Comparison of ENCODE assay signal across 28 cellular contexts in genomic region chr1:52337439-52337838, GRCh38.
"Had no signal": no experiment of that assay in that cellular context is flagged by ENCODE, and none has a peak within 500 bp of the region (broad histone marks: within the 10 kb centered on the region; RNA-seq: fewer than 3 reads in every experiment).

No MANE protein-coding gene starts in this region.

- H3K27ac ChIP-seq: neural progenitor cell, ovary, parathyroid adenoma, psoas muscle, right lobe of liver, sigmoid colon, stomach, thoracic aorta, thyroid gland, tibial nerve, upper lobe of left lung, uterus had no signal

- H3K4me1 Mint-ChIP-seq: natural killer cell; nephron; neural progenitor cell; stimulated activated effector memory CD8-positive, alpha-beta T cell treated with anti-CD3 and anti-CD28 coated beads, Interleukin-12 subunit alpha, Interleukin-12 subunit beta, amount 100 ng/mL, for 72 hours; stimulated activated naive B cell treated with anti-CD40 and anti-IgM and Interleukin-4, amounts not matched to agents 10 μg/mL and 1 μg/mL and 100 μg/mL, for 72 hours had no signal

- H3K36me3 Mint-ChIP-seq: natural killer cell; stimulated activated effector memory CD8-positive, alpha-beta T cell treated with anti-CD3 and anti-CD28 coated beads, Interleukin-12 subunit alpha, Interleukin-12 subunit beta, amount 100 ng/mL, for 72 hours had no signal

- H3K27me3 ChIP-seq: neural progenitor cell, ovary, right lobe of liver, sigmoid colon, stomach, thyroid gland, tibial nerve, upper lobe of left lung, uterus had no signal

- H3K4me3 ChIP-seq: neural progenitor cell, ovary, psoas muscle, right lobe of liver, sigmoid colon, stomach, thoracic aorta, thyroid gland, tibial nerve, upper lobe of left lung, uterus had no signal

- H3K79me2 ChIP-seq: parathyroid adenoma had no signal

- H3K9me3 Mint-ChIP-seq: natural killer cell; nephron; neural progenitor cell; stimulated activated effector memory CD8-positive, alpha-beta T cell treated with anti-CD3 and anti-CD28 coated beads, Interleukin-12 subunit alpha, Interleukin-12 subunit beta, amount 100 ng/mL, for 72 hours; stimulated activated naive B cell treated with anti-CD40 and anti-IgM and Interleukin-4, amounts not matched to agents 10 μg/mL and 1 μg/mL and 100 μg/mL, for 72 hours; stimulated activated naive CD8-positive, alpha-beta T cell treated with anti-CD3 and anti-CD28 coated beads, Interleukin-15, Interleukin-2, amounts not matched to agents 100 ng/mL and 50 ng/mL, for 24 hours had no signal

- H2AFZ ChIP-seq: neural progenitor cell, parathyroid adenoma had no signal

- H3K27ac Mint-ChIP-seq: natural killer cell; nephron; neural progenitor cell; progenitor cell of endocrine pancreas; stimulated activated effector memory CD8-positive, alpha-beta T cell treated with anti-CD3 and anti-CD28 coated beads, Interleukin-12 subunit alpha, Interleukin-12 subunit beta, amount 100 ng/mL, for 72 hours; stimulated activated naive B cell treated with anti-CD40 and anti-IgM and Interleukin-4, amounts not matched to agents 10 μg/mL and 1 μg/mL and 100 μg/mL, for 72 hours had no signal

- H3K4me1 ChIP-seq: neural progenitor cell, parathyroid adenoma, right lobe of liver, sigmoid colon, stomach, thyroid gland, tibial nerve, upper lobe of left lung, uterus had no signal

- H3K9me3 ChIP-seq: ovary, psoas muscle, right lobe of liver, sigmoid colon, stomach, thoracic aorta, thyroid gland, tibial nerve, upper lobe of left lung, uterus had no signal

- H3K4me2 ChIP-seq: neural progenitor cell had no signal

- H3K4me3 Mint-ChIP-seq: natural killer cell; nephron; neural progenitor cell; stimulated activated effector memory CD8-positive, alpha-beta T cell treated with anti-CD3 and anti-CD28 coated beads, Interleukin-12 subunit alpha, Interleukin-12 subunit beta, amount 100 ng/mL, for 72 hours; stimulated activated naive B cell treated with anti-CD40 and anti-IgM and Interleukin-4, amounts not matched to agents 10 μg/mL and 1 μg/mL and 100 μg/mL, for 72 hours; stimulated activated naive CD8-positive, alpha-beta T cell treated with anti-CD3 and anti-CD28 coated beads, Interleukin-15, Interleukin-2, amounts not matched to agents 100 ng/mL and 50 ng/mL, for 24 hours had no signal

- DNase-seq: natural killer cell; occipital lobe; ovary; posterior cingulate gyrus; psoas muscle; right cardiac atrium; right lobe of liver; sigmoid colon; small intestine; stimulated activated CD4-positive, alpha-beta T cell treated with anti-CD3 and anti-CD28 coated beads, Interleukin-15, amount 100 ng/mL, for 24 hours; stimulated activated CD4-positive, alpha-beta T cell treated with anti-CD3 and anti-CD28 coated beads, Interleukin-2, amount 100 ng/mL, for 24 hours; stimulated activated CD4-positive, alpha-beta T cell treated with anti-CD3 and anti-CD28 coated beads, Interleukin-2, amount 100 ng/mL, for 48 hours; stimulated activated CD4-positive, alpha-beta T cell treated with anti-CD3 and anti-CD28 coated beads, Interleukin-4, amount 100 ng/mL, for 24 hours; stimulated activated naive B cell treated with anti-CD40 and anti-IgM and Interleukin-4, amounts not matched to agents 10 μg/mL and 1 μg/mL and 100 μg/mL, for 72 hours; stimulated activated naive CD4-positive, alpha-beta T cell treated with Interleukin-2 at 50 U/mL for 16 hours; stomach; thyroid gland; trophoblast cell; upper lobe of left lung; uterus had no signal

- FAIRE-seq: small intestine had no signal

- H3K27me3 Mint-ChIP-seq: progenitor cell of endocrine pancreas; stimulated activated naive B cell treated with anti-CD40 and anti-IgM and Interleukin-4, amounts not matched to agents 10 μg/mL and 1 μg/mL and 100 μg/mL, for 72 hours; stimulated activated naive CD8-positive, alpha-beta T cell treated with anti-CD3 and anti-CD28 coated beads, Interleukin-15, Interleukin-2, amounts not matched to agents 100 ng/mL and 50 ng/mL, for 24 hours had no signal

- ATAC-seq: natural killer cell; psoas muscle; right cardiac atrium; right lobe of liver; stimulated activated effector memory CD8-positive, alpha-beta T cell treated with anti-CD3 and anti-CD28 coated beads, Interleukin-12 subunit alpha, Interleukin-12 subunit beta, amount 100 ng/mL, for 72 hours; stimulated activated naive B cell treated with anti-CD40 and anti-IgM and Interleukin-4, amounts not matched to agents 10 μg/mL and 1 μg/mL and 100 μg/mL, for 72 hours had no signal

- H3K36me3 ChIP-seq: neural progenitor cell, ovary, uterus had no signal
